21 cellular contexts compared by ENCODE assay signal in genomic region chr9:79801459-79801858, GRCh38.
"Had no signal": no experiment of that assay in that cellular context is flagged by ENCODE, and none has a peak within 500 bp of the region (broad histone marks: within the 10 kb centered on the region; RNA-seq: fewer than 3 reads in every experiment).

No MANE protein-coding gene starts in this region.

- H3K4me3 ChIP-seq: gastrocnemius medialis, ovary, right atrium auricular region, spleen, testis, transverse colon had no signal

- H3K27me3 ChIP-seq: gastrocnemius medialis, ovary, right atrium auricular region, spleen, testis, transverse colon had no signal

- ATAC-seq: gastrocnemius medialis; left colon; naive thymus-derived CD4-positive, alpha-beta T cell; stimulated activated naive CD8-positive, alpha-beta T cell treated with anti-CD3 and anti-CD28 coated beads, Interleukin-15, Interleukin-2, amounts not matched to agents 100 U/mL and 50 U/mL, for 24 hours had no signal

- DNase-seq: activated CD4-positive, alpha-beta T cell treated with anti-CD3 and anti-CD28 coated beads for 4 hours; activated CD4-positive, alpha-beta T cell treated with anti-CD3 and anti-CD28 coated beads, Interleukin-2, amount 50 U/mL, for 4 hours; activated gamma-delta T cell; activated naive CD4-positive, alpha-beta T cell treated with anti-CD3 and anti-CD28 coated beads, Interleukin-2, amount 50 U/mL, for 16 hours; activated T-cell treated with anti-CD3 and anti-CD28 coated beads for 4 hours; amniotic stem cell; central memory CD4-positive, alpha-beta T cell; gastrocnemius medialis; hippocampal formation; left colon; mammary epithelial cell; naive thymus-derived CD4-positive, alpha-beta T cell; ovary; spleen; stimulated activated naive CD8-positive, alpha-beta T cell treated with anti-CD3 and anti-CD28 coated beads, Interleukin-15, Interleukin-2, amounts not matched to agents 100 U/mL and 50 U/mL, for 24 hours; T-helper 9 cell; testis; transverse colon had no signal

- H3K36me3 ChIP-seq: gastrocnemius medialis, ovary, right atrium auricular region, spleen, transverse colon had no signal

- H3K9me3 ChIP-seq: gastrocnemius medialis, ovary, right atrium auricular region, spleen, testis, transverse colon had no signal

- H3K4me1 ChIP-seq: gastrocnemius medialis, spleen, testis, transverse colon had no signal

- H3K27ac ChIP-seq: epithelial cell of prostate, gastrocnemius medialis, ovary, right atrium auricular region, spleen, testis, transverse colon, VCaP had no signal
